22 cellular contexts compared by ENCODE assay signal in genomic region chr17:57808882-57809281, GRCh38. TPM values are rescaled to one million over a fixed set of nuclear protein-coding genes. Genes with fewer than 3 reads are reported as not detected.
DNase-seq lines count a peak whose midpoint lies in the region; ATAC-seq and TF ChIP-seq lines count a peak whose summit lies in the region.
"Had no signal": no experiment of that assay in that cellular context is flagged by ENCODE, and none has a peak within 500 bp of the region (broad histone marks: within the 10 kb centered on the region; RNA-seq: fewer than 3 reads in every experiment).

No MANE protein-coding gene starts in this region.

- DNase-seq in EH (ENCODE audit: low read depth), result peak; percentile 26
- DNase-seq in NCI-H748 (lab: John Stamatoyannopoulos, UW; ENCODE audit: unreplicated experiment), result peak; percentile 65
- DNase-seq in glutamatergic neuron, result no peak
- no peak for DNase-seq in D341Med (ENCODE audit: low spot score)
- no peak for DNase-seq in pons (ENCODE audit: low spot score)
- DNase-seq in NCI-H2029 treated with DMSO at 0.1 percent for 48 hours (lab: John Stamatoyannopoulos, UW), result no peak
- DNase-seq: C1 segment of cervical spinal cord; CD4-positive, alpha-beta memory T cell; COR-L47; DMS79; GF-D8; GOT3; Kasumi-1; NCI-H1105 treated with DMSO at 0.1 percent for 48 hours; NCI-H146; NCI-H510A; SHP77; T-helper 17 cell had no signal

- peak overlapping the region; percentile 52 for H3K4me3 Mint-ChIP-seq in glutamatergic neuron (ENCODE audit: unreplicated experiment)
- H3K4me3 Mint-ChIP-seq: CD4-positive, alpha-beta memory T cell; T-helper 17 cell had no signal

- peak overlapping the region; percentile 45 for H3K27ac Mint-ChIP-seq in glutamatergic neuron (ENCODE audit: unreplicated experiment)
- H3K27ac Mint-ChIP-seq: CD4-positive, alpha-beta memory T cell; T-helper 17 cell had no signal

- no peak for TF ChIP-seq CTCF in glutamatergic neuron (IDR thresholded peaks at IDR 0.05; ENCODE audit: partially characterized antibody, unreplicated experiment)

- H3K36me3 Mint-ChIP-seq in glutamatergic neuron (ENCODE audit: unreplicated experiment), result no peaks in the 10 kb centered on the region
- H3K36me3 Mint-ChIP-seq: CD4-positive, alpha-beta memory T cell had no signal

- H3K9me3 Mint-ChIP-seq in glutamatergic neuron (ENCODE audit: unreplicated experiment), result peaks cover 12% of the 10 kb centered on the region

- no peak; the same call in 2 of the 3 replicates for ATAC-seq in SK-N-SH treated with all-trans-retinoic acid at 6 μM for 48 hours
- ATAC-seq in HG02759 (IDR thresholded peaks at IDR 0.05; ENCODE audit: unreplicated experiment), result no peak
- ATAC-seq: HCT116, HepG2, T-helper 17 cell had no signal

- peaks cover 11% of the 10 kb centered on the region for H3K27me3 Mint-ChIP-seq in glutamatergic neuron (ENCODE audit: unreplicated experiment)

- peaks cover 35% of the 10 kb centered on the region for H3K4me1 Mint-ChIP-seq in glutamatergic neuron (ENCODE audit: low read depth, unreplicated experiment)

TF ChIP-seq in SK-N-SH treated with all-trans-retinoic acid at 6 μM for 48 hours, 23 proteins besides CTCF, POLR2A, EP300 and RAD21:
- peak; percentile 63; the same call in 1 of the 2 replicates for TF ChIP-seq PPARA (CRISPR knock-in tag; IDR thresholded peaks at IDR 0.05; ENCODE audit: borderline replicate concordance)
- peak; percentile 37; the same call in 1 of the 2 replicates for TF ChIP-seq ZNF8 (CRISPR knock-in tag; IDR thresholded peaks at IDR 0.05)
- no peak for TF ChIP-seq CSDC2 (CRISPR knock-in tag; IDR thresholded peaks at IDR 0.05)
- peak; percentile 90 for TF ChIP-seq TCF4 (CRISPR knock-in tag; IDR thresholded peaks at IDR 0.05; ENCODE audit: borderline replicate concordance)
- no peak for TF ChIP-seq BACH2 (CRISPR knock-in tag; IDR thresholded peaks at IDR 0.05; ENCODE audit: borderline replicate concordance)
- TF ChIP-seq ZC3H10 (CRISPR knock-in tag; IDR thresholded peaks at IDR 0.05), result no peak
- no peak for TF ChIP-seq GLIS3 (CRISPR knock-in tag; IDR thresholded peaks at IDR 0.05)
- TF ChIP-seq CREB5 (CRISPR knock-in tag; IDR thresholded peaks at IDR 0.05; ENCODE audit: low read depth), result no peak
- TF ChIP-seq ZFP30 (CRISPR knock-in tag; IDR thresholded peaks at IDR 0.05), result no peak
- no peak for TF ChIP-seq ZFP3 (CRISPR knock-in tag; IDR thresholded peaks at IDR 0.05)
- no peak for TF ChIP-seq PATZ1 (CRISPR knock-in tag; IDR thresholded peaks at IDR 0.05; ENCODE audit: borderline replicate concordance)

RNA-seq across cellular contexts. Expression of gene MRPS23, which starts 41.0 kb away (rescaled TPM):
- total RNA-seq in glutamatergic neuron (ENCODE audit: unreplicated experiment), result 50.0 TPM

Comparison
In these comparisons a context has a peak if more than half of its experiments do, and no peak if none do; other contexts are left out.
1. DNase-seq: peak in EH (single experiment) and NCI-H748 (single experiment); none in glutamatergic neuron (single experiment), D341Med (single experiment), pons (single experiment) and NCI-H2029 treated with DMSO at 0.1 percent for 48 hours (single experiment).